Comparison of ENCODE assay signal across 1 cellular context in genomic region chr5:6525910-6526309, GRCh38.
TF ChIP-seq lines count a peak whose summit lies in the region.

No MANE protein-coding gene starts in this region.

TF ChIP-seq in K562, 482 proteins besides CTCF, POLR2A, EP300 and RAD21 (continued from another document):
- TF ChIP-seq HMGXB4 (CRISPR knock-in tag; IDR thresholded peaks at IDR 0.05) (no peak), POLR2B (IDR thresholded peaks at IDR 0.05; ENCODE audit: low read depth, partially characterized antibody) (no peak), ZKSCAN3 (CRISPR knock-in tag; IDR thresholded peaks at IDR 0.05) (no peak), RNF2 (IDR thresholded peaks at IDR 0.05) (no peak), HNRNPUL1 (IDR thresholded peaks at IDR 0.05; ENCODE audit: low read length) (no peak), ZFP30 (CRISPR knock-in tag; IDR thresholded peaks at IDR 0.05; ENCODE audit: borderline replicate concordance) (no peak), BHLHE40 (IDR thresholded peaks at IDR 0.05; ENCODE audit: low read length) (peak; percentile 41; the same call in 1 of the 2 replicates), ZNF586 (CRISPR knock-in tag; conservative IDR thresholded peaks at IDR 0.05) (no peak), ZNF232 (CRISPR knock-in tag; IDR thresholded peaks at IDR 0.05) (no peak), TCFL5 (CRISPR knock-in tag; conservative IDR thresholded peaks at IDR 0.05) (no peak), HBP1 (CRISPR knock-in tag; IDR thresholded peaks at IDR 0.05) (no peak), TSC22D4 (tag; IDR thresholded peaks at IDR 0.05) (no peak), RBM34 (IDR thresholded peaks at IDR 0.05; ENCODE audit: borderline replicate concordance, insufficient read depth, low read length) (no peak), EP400 (IDR thresholded peaks at IDR 0.05) (no peak), CBFA2T2 (conservative IDR thresholded peaks at IDR 0.05) (no peak), TAF15 (IDR thresholded peaks at IDR 0.05; ENCODE audit: low read depth, low read length) (no peak), CTBP1 (IDR thresholded peaks at IDR 0.05; ENCODE audit: borderline replicate concordance) (peak; percentile 28; the same call in 1 of the 2 replicates), ATF1 (CRISPR knock-in tag; IDR thresholded peaks at IDR 0.05) (no peak), ATF1 (tag; IDR thresholded peaks at IDR 0.05) (peak; percentile 30; the same call in 1 of the 2 replicates)
- TF ChIP-seq, protein P1, sequence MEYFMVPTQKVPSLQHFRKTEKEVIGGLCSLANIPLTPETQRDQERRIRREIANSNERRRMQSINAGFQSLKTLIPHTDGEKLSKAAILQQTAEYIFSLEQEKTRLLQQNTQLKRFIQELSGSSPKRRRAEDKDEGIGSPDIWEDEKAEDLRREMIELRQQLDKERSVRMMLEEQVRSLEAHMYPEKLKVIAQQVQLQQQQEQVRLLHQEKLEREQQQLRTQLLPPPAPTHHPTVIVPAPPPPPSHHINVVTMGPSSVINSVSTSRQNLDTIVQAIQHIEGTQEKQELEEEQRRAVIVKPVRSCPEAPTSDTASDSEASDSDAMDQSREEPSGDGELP (CRISPR knock-in tag; IDR thresholded peaks at IDR 0.05; ENCODE audit: borderline replicate concordance), result no peak
